ENCODE assay signal across 8 cellular contexts in the genomic region with DNA sequence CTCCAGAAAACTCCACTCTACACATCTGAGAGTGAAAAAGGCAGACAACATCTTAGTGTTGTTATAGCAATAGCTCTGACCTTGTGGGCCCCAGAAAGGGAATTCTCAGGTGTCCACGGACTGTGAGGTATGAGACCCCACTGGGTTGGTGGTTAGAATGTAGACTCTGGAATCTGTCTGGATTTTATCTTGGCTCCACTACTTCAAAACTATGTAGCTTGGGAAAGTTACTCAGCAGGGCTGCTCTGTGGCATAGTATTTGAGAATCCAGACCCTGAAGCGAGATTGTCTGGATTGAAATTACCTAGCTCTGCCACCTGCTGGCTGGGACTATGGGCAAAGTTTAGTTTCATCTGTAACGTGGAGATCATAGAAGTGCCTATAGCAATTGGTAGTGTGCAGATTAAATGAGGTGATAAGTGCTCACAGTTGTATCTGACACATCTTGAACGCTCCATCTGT. TPM values are rescaled to one million over a fixed set of nuclear protein-coding genes. Genes with fewer than 3 reads are reported as not detected.
DNase-seq lines count a peak whose midpoint lies in the region; ATAC-seq and TF ChIP-seq lines count a peak whose summit lies in the region.

No MANE protein-coding gene starts in this region.

- no peak overlapping the region for H3K9ac ChIP-seq in neural progenitor cell

- no peak overlapping the region for H3K4me2 ChIP-seq in neural progenitor cell

- peaks cover 11% of the 10 kb centered on the region for H3K36me3 Mint-ChIP-seq in CD8-positive, alpha-beta T cell
- no peaks in the 10 kb centered on the region for H3K36me3 Mint-ChIP-seq in WTC11
- peaks cover 6% of the 10 kb centered on the region for H3K36me3 Mint-ChIP-seq in neural progenitor cell

- peak; percentile 56 for TF ChIP-seq CTCF in CD8-positive, alpha-beta T cell (IDR thresholded peaks at IDR 0.05)
- no peak for TF ChIP-seq CTCF in WTC11 (IDR thresholded peaks at IDR 0.05)
- peak; percentile 42 for TF ChIP-seq CTCF in neural progenitor cell (IDR thresholded peaks at IDR 0.05)

- no peaks in the 10 kb centered on the region for H3K27me3 ChIP-seq in CD8-positive, alpha-beta T cell (ENCODE audit: insufficient read depth, low read length)
- peaks cover 36% of the 10 kb centered on the region for H3K27me3 ChIP-seq in neural progenitor cell

- no peak overlapping the region for H2AFZ ChIP-seq in neural progenitor cell (replicated peaks)

- DNase-seq in CD8-positive, alpha-beta T cell = peak; percentile 36 to 71 (median 66)
- DNase-seq in HEK293T (ENCODE audit: extremely low spot score) (peak; percentile 49), WTC11 (ENCODE audit: low spot score) (peak; percentile 30), neural progenitor cell (ENCODE audit: low spot score) (peak; percentile 19)
- peak; percentile 52 for DNase-seq in effector CD4-positive, alpha-beta T cell

- POLR2A ChIA-PET in CD8-positive, alpha-beta T cell (lab: Charles Lee) = interaction anchor here (0.6 to 2.0 kb wide), 7 partner anchors 11 to 62 kb away, joined by 3 to 7 read pairs (median 5); no protein-coding TSS in a partner anchor
- POLR2A ChIA-PET in HEK293T (lab: Yijun Ruan, JAX) (interaction anchor here (0.6 to 1.3 kb wide), 2 partner anchors 23 to 30 kb away, joined by 3 read pairs; no protein-coding TSS in a partner anchor), WTC11 (lab: Charles Lee) (no interaction called here)

- H3K27ac ChIP-seq in CD8-positive, alpha-beta T cell (ENCODE audit: low read depth, low read length) = no peak overlapping the region
- no peak overlapping the region for H3K27ac ChIP-seq in neural progenitor cell

- H3K27me3 Mint-ChIP-seq in CD8-positive, alpha-beta T cell (ENCODE audit: low read depth) = no peaks in the 10 kb centered on the region
- H3K27me3 Mint-ChIP-seq in WTC11 (ENCODE audit: low read depth) (peaks cover 76% of the 10 kb centered on the region), neural progenitor cell (ENCODE audit: insufficient read depth, low read depth) (no peaks in the 10 kb centered on the region)

- peaks cover 3% of the 10 kb centered on the region for H3K79me2 ChIP-seq in neural progenitor cell (ENCODE audit: low read depth)

- no peak overlapping the region for H3K4me3 Mint-ChIP-seq in CD8-positive, alpha-beta T cell
- no peak overlapping the region for H3K4me3 Mint-ChIP-seq in WTC11
- no peak overlapping the region for H3K4me3 Mint-ChIP-seq in neural progenitor cell

- ATAC-seq in CD8-positive, alpha-beta T cell = peak; percentile 50
- ATAC-seq in WTC11 (no peak), GM21619 (IDR thresholded peaks at IDR 0.05; ENCODE audit: unreplicated experiment) (no peak), GM21381 (IDR thresholded peaks at IDR 0.05; ENCODE audit: unreplicated experiment) (no peak), HG03108 (IDR thresholded peaks at IDR 0.05; ENCODE audit: unreplicated experiment) (no peak)

- H3K4me3 ChIP-seq in CD8-positive, alpha-beta T cell (ENCODE audit: low read depth, low read length) = no peak overlapping the region
- no peak overlapping the region for H3K4me3 ChIP-seq in neural progenitor cell

- no peaks in the 10 kb centered on the region for H3K9me3 ChIP-seq in CD8-positive, alpha-beta T cell (ENCODE audit: low read length)
- no peaks in the 10 kb centered on the region for H3K9me3 ChIP-seq in neural progenitor cell (ENCODE audit: low read depth)

- no peaks in the 10 kb centered on the region for H3K9me3 Mint-ChIP-seq in CD8-positive, alpha-beta T cell
- H3K9me3 Mint-ChIP-seq in WTC11 = no peaks in the 10 kb centered on the region
- no peaks in the 10 kb centered on the region for H3K9me3 Mint-ChIP-seq in neural progenitor cell

- peaks cover 45% of the 10 kb centered on the region for H3K4me1 ChIP-seq in CD8-positive, alpha-beta T cell (ENCODE audit: insufficient read depth, low read length)
- peaks cover 12% of the 10 kb centered on the region for H3K4me1 ChIP-seq in neural progenitor cell

- intact Hi-C loops in CD8-positive, alpha-beta T cell (cut with DNase I, micrococcal nuclease) = loop anchor here (1.0 to 5.0 kb wide), 4 partner anchors 25 to 237 kb away; a partner anchor contains a TSS

- peak overlapping the region; percentile 77 for H3K27ac Mint-ChIP-seq in CD8-positive, alpha-beta T cell
- H3K27ac Mint-ChIP-seq in WTC11 (no peak overlapping the region), neural progenitor cell (no peak overlapping the region)

- H3K4me1 Mint-ChIP-seq in CD8-positive, alpha-beta T cell (ENCODE audit: low read depth) = peaks cover 79% of the 10 kb centered on the region
- H3K4me1 Mint-ChIP-seq in WTC11 (peaks cover 15% of the 10 kb centered on the region), neural progenitor cell (peaks cover 35% of the 10 kb centered on the region)

- H3F3A ChIP-seq in neural progenitor cell (ENCODE audit: low read depth) = no peaks in the 10 kb centered on the region

- CTCF ChIA-PET in CD8-positive, alpha-beta T cell (lab: Charles Lee) = interaction anchor here (0.8 to 6.1 kb wide), 25 partner anchors 9 to 234 kb away, joined by 3 to 86 read pairs (median 5); no protein-coding TSS in a partner anchor
- CTCF ChIA-PET in HEK293T (lab: Yijun Ruan, JAX) = interaction anchor here (0.5 to 1.8 kb wide), 10 partner anchors 8 to 302 kb away, joined by 3 to 8 read pairs (median 4); no protein-coding TSS in a partner anchor
- CTCF ChIA-PET in WTC11 (lab: Charles Lee) = interaction anchor here (0.8 to 2.2 kb wide), 12 partner anchors 10 to 103 kb away, joined by 3 to 7 read pairs (median 3); no protein-coding TSS in a partner anchor

- no peaks in the 10 kb centered on the region for H3K36me3 ChIP-seq in CD8-positive, alpha-beta T cell (ENCODE audit: insufficient read depth, low read length)
- no peaks in the 10 kb centered on the region for H3K36me3 ChIP-seq in neural progenitor cell

- H4K20me1 ChIP-seq in neural progenitor cell (ENCODE audit: low read depth) = peaks cover 80% of the 10 kb centered on the region

TF ChIP-seq in HEK293T, 16 proteins besides CTCF, POLR2A, EP300 and RAD21:
- TF ChIP-seq ZNF384 (IDR thresholded peaks at IDR 0.05) (no peak), SUZ12 (IDR thresholded peaks at IDR 0.05) (no peak), ELF4 (IDR thresholded peaks at IDR 0.05) (no peak), L3MBTL2 (conservative IDR thresholded peaks at IDR 0.05) (no peak), CTBP1 (IDR thresholded peaks at IDR 0.05; ENCODE audit: borderline replicate concordance) (no peak), ARNT (IDR thresholded peaks at IDR 0.05) (no peak)

TF ChIP-seq in WTC11, 78 proteins besides CTCF, POLR2A, EP300 and RAD21:
- TF ChIP-seq, protein P1, sequence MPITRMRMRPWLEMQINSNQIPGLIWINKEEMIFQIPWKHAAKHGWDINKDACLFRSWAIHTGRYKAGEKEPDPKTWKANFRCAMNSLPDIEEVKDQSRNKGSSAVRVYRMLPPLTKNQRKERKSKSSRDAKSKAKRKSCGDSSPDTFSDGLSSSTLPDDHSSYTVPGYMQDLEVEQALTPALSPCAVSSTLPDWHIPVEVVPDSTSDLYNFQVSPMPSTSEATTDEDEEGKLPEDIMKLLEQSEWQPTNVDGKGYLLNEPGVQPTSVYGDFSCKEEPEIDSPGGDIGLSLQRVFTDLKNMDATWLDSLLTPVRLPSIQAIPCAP (CRISPR knock-in tag; IDR thresholded peaks at IDR 0.05) = no peak
- TF ChIP-seq, protein P2, sequence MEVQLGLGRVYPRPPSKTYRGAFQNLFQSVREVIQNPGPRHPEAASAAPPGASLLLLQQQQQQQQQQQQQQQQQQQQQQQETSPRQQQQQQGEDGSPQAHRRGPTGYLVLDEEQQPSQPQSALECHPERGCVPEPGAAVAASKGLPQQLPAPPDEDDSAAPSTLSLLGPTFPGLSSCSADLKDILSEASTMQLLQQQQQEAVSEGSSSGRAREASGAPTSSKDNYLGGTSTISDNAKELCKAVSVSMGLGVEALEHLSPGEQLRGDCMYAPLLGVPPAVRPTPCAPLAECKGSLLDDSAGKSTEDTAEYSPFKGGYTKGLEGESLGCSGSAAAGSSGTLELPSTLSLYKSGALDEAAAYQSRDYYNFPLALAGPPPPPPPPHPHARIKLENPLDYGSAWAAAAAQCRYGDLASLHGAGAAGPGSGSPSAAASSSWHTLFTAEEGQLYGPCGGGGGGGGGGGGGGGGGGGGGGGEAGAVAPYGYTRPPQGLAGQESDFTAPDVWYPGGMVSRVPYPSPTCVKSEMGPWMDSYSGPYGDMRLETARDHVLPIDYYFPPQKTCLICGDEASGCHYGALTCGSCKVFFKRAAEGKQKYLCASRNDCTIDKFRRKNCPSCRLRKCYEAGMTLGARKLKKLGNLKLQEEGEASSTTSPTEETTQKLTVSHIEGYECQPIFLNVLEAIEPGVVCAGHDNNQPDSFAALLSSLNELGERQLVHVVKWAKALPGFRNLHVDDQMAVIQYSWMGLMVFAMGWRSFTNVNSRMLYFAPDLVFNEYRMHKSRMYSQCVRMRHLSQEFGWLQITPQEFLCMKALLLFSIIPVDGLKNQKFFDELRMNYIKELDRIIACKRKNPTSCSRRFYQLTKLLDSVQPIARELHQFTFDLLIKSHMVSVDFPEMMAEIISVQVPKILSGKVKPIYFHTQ (CRISPR knock-in tag; IDR thresholded peaks at IDR 0.05) = no peak
- TF ChIP-seq NR2C2 (CRISPR knock-in tag; IDR thresholded peaks at IDR 0.05) = no peak
- no peak for TF ChIP-seq NFATC4 (CRISPR knock-in tag; IDR thresholded peaks at IDR 0.05)
- no peak for TF ChIP-seq ZBTB21 (CRISPR knock-in tag; IDR thresholded peaks at IDR 0.05; ENCODE audit: borderline replicate concordance)
- TF ChIP-seq, protein P3, sequence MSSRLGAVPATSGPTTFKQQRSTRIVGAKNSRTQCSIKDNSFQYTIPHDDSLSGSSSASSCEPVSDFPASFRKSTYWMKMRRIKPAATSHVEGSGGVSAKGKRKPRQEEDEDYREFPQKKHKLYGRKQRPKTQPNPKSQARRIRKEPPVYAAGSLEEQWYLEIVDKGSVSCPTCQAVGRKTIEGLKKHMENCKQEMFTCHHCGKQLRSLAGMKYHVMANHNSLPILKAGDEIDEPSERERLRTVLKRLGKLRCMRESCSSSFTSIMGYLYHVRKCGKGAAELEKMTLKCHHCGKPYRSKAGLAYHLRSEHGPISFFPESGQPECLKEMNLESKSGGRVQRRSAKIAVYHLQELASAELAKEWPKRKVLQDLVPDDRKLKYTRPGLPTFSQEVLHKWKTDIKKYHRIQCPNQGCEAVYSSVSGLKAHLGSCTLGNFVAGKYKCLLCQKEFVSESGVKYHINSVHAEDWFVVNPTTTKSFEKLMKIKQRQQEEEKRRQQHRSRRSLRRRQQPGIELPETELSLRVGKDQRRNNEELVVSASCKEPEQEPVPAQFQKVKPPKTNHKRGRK (CRISPR knock-in tag; IDR thresholded peaks at IDR 0.05; ENCODE audit: borderline replicate concordance) = no peak

RNA-seq across cellular contexts. Expression of a gene that starts 25.8 kb away (rescaled TPM):
- total RNA-seq in CD8-positive, alpha-beta T cell = 100 to 1,000 TPM; 170 to 180 TPM
- total RNA-seq in WTC11 (2021) (19.5 to 27.2 TPM (median 25.0 TPM) in 3 replicates), neural progenitor cell (ENCODE audit: low replicate concordance) (17.9 and 22.0 TPM in 2 replicates)
